In genomic region chr2:201260302-201260800, GRCh38 we compare ENCODE assay signal across 8 cellular contexts. TPM values are rescaled to one million over a fixed set of nuclear protein-coding genes. Genes with fewer than 3 reads are reported as not detected.
A peak's percentile ranks its signal among the peaks of the same experiment; 100 is the strongest.
DNase-seq lines count a peak whose midpoint lies in the region; ATAC-seq and TF ChIP-seq lines count a peak whose summit lies in the region.

Gene CASP8, plus strand, starts transcription at chr2:201260536. Its CDS starts 5,951 bp downstream, at chr2:201266487.

- in situ Hi-C loops in IMR-90 (cut with MboI; ENCODE audit: low sequenced_read_pairs): no loop called here

- peaks cover 30 to 47% of the 10 kb centered on the region in 2 experiments for H3K79me1 ChIP-seq in IMR-90 (ENCODE audit: low read depth in 1 of 2, low read length in 2 of 2)

- intact Hi-C loops in IMR-90 (cut with micrococcal nuclease): no loop called here

- peak within 1 kb of the TSS; percentile 56 for H2BK120ac ChIP-seq in IMR-90 (ENCODE audit: low read depth, low read length)

- CTCF ChIA-PET in IMR-90 (lab: Yijun Ruan, JAX): no interaction called here

- H3K9me3 ChIP-seq in IMR-90 (ENCODE audit: control insufficient read depth, insufficient read depth, low read length) (no peaks in the 10 kb centered on the region), subcutaneous abdominal adipose tissue (ENCODE audit: control insufficient read depth in 5 of 5, low read length in 5 of 5) (no peaks in the 10 kb centered on the region)

- peak within 1 kb of the TSS; percentile 80 for H3K4me3 Mint-ChIP-seq in mesothelial cell of epicardium

- peak within 1 kb of the TSS; percentile 40 for H3K27ac Mint-ChIP-seq in mesothelial cell of epicardium

- TF ChIP-seq CTCF in GM12875 (IDR thresholded peaks at IDR 0.05; ENCODE audit: borderline replicate concordance, insufficient read depth, low read depth, low read length): no peak
- TF ChIP-seq CTCF in IMR-90 (conservative IDR thresholded peaks at IDR 0.05; ENCODE audit: low read depth, low read length): no peak
- TF ChIP-seq CTCF in WI38 (IDR thresholded peaks at IDR 0.05; ENCODE audit: low read depth, low read length): no peak
- no peak for TF ChIP-seq CTCF in choroid plexus epithelial cell (conservative IDR thresholded peaks at IDR 0.05; ENCODE audit: low read depth, low read length)
- no peak for TF ChIP-seq CTCF in mesothelial cell of epicardium (IDR thresholded peaks at IDR 0.05; ENCODE audit: unreplicated experiment)

- POLR2A ChIA-PET in IMR-90 (lab: Charles Lee; ENCODE audit: unreplicated experiment): no interaction called here

- ATAC-seq in IMR-90 (ENCODE audit: low read depth) (no peak), GM21737 (IDR thresholded peaks at IDR 0.05; ENCODE audit: unreplicated experiment) (no peak), GM19023 (IDR thresholded peaks at IDR 0.05; ENCODE audit: unreplicated experiment) (no peak)

- H3K27me3 Mint-ChIP-seq in mesothelial cell of epicardium (ENCODE audit: low read depth): no peaks in the 10 kb centered on the region

- H4K91ac ChIP-seq in IMR-90 (ENCODE audit: insufficient read depth, low read depth, low read length): peak within 1 kb of the TSS; percentile 38; the same call in 1 of the 2 replicates

- WGBS in IMR-90 (ENCODE audit: extremely low coverage in 2 of 2, insufficient read length in 1 of 2), 2 experiments: 100% methylated on average over 4 of the region's 10 CpGs; no CpG with 5 or more reads in 1 of the 2 experiments

- H3K14ac ChIP-seq in IMR-90 (replicated peaks; ENCODE audit: low read depth, low read length): peak within 1 kb of the TSS; percentile 54

- peaks cover 39% of the 10 kb centered on the region for H3K4me1 Mint-ChIP-seq in mesothelial cell of epicardium

- peak within 1 kb of the TSS; percentile 66 for H2AK5ac ChIP-seq in IMR-90 (ENCODE audit: low read depth, low read length)

- no peaks in the 10 kb centered on the region for H3K36me3 ChIP-seq in IMR-90 (ENCODE audit: control insufficient read depth, insufficient read depth, low read length)
- H3K36me3 ChIP-seq in subcutaneous abdominal adipose tissue (ENCODE audit: control insufficient read depth in 5 of 5, insufficient read depth in 5 of 5, low read length in 5 of 5): no peaks in the 10 kb centered on the region

- no peak for TF ChIP-seq RAD21 in IMR-90 (IDR thresholded peaks at IDR 0.05; ENCODE audit: low read length)

- dilution Hi-C loops in IMR-90 (cut with HindIII; ENCODE audit: low sequenced_read_pairs, unreplicated experiment): no loop called here

- 0 out of 3 replicates have a peak within 1 kb of the TSS, but pooled peaks have one; percentile 30 for H2BK15ac ChIP-seq in IMR-90 (ENCODE audit: low read depth, low read length)

- H3K4me2 ChIP-seq in IMR-90 (ENCODE audit: low read depth, low read length): peak within 1 kb of the TSS; percentile 88

- H3K4me3 ChIP-seq in GM12875 (ENCODE audit: low read depth, low read length): peak within 1 kb of the TSS; percentile 44
- no peak within 1 kb of the TSS for H3K4me3 ChIP-seq in IMR-90 (ENCODE audit: insufficient read depth, low read depth, low read length)
- peak within 1 kb of the TSS; percentile 68; the same call in 1 of the 2 replicates for H3K4me3 ChIP-seq in WI38 (ENCODE audit: low read depth, low read length)
- peak within 1 kb of the TSS; percentile 3 for H3K4me3 ChIP-seq in choroid plexus epithelial cell (ENCODE audit: low read depth, low read length)
- H3K4me3 ChIP-seq in subcutaneous abdominal adipose tissue (ENCODE audit: low read depth in 1 of 5, low read length in 5 of 5): peak within 1 kb of the TSS; percentile 54 to 99 (median 74)

- H4K5ac ChIP-seq in IMR-90 (ENCODE audit: low read depth, low read length): no peak within 1 kb of the TSS; the same call in 1 of the 2 replicates

- no peak within 1 kb of the TSS for H3K18ac ChIP-seq in IMR-90 (ENCODE audit: low read depth, low read length)

- no peak within 1 kb of the TSS for H3K56ac ChIP-seq in IMR-90 (ENCODE audit: extremely low read depth, insufficient read depth, low read length)

- H3K27me3 ChIP-seq in IMR-90 (ENCODE audit: control insufficient read depth, insufficient read depth, low read length) (no peaks in the 10 kb centered on the region), subcutaneous abdominal adipose tissue (ENCODE audit: control insufficient read depth in 5 of 5, insufficient read depth in 4 of 5, low read length in 5 of 5) (no peaks in the 10 kb centered on the region)

- peak within 1 kb of the TSS; percentile 48; the same call in 1 of the 2 replicates for H2BK20ac ChIP-seq in IMR-90 (ENCODE audit: low read depth, low read length)

- H2AFZ ChIP-seq in IMR-90 (replicated peaks; ENCODE audit: low read length, poor library complexity): peak within 1 kb of the TSS; percentile 78

- H2AK9ac ChIP-seq in IMR-90 (replicated peaks; ENCODE audit: low read depth, low read length, poor library complexity): no peak within 1 kb of the TSS

- H3K4me1 ChIP-seq in IMR-90 (ENCODE audit: control insufficient read depth, insufficient read depth, low read length) (peaks cover 9% of the 10 kb centered on the region), subcutaneous abdominal adipose tissue (ENCODE audit: control insufficient read depth in 5 of 5, insufficient read depth in 5 of 5, low read length in 5 of 5) (peaks cover 2 to 49% (median 36%) of the 10 kb centered on the region in 5 donors)

- BruUV-seq in IMR-90 (replicated peaks; lab: Mats Ljungman, UMichigan): no TSS peak

- H3K27ac ChIP-seq in IMR-90 (ENCODE audit: insufficient read depth, low read length) (no peak within 1 kb of the TSS), subcutaneous abdominal adipose tissue (ENCODE audit: low read depth, low read length) (peak within 1 kb of the TSS; percentile 53)

- H3K4ac ChIP-seq in IMR-90 (ENCODE audit: low read depth, low read length): peak within 1 kb of the TSS; percentile 58

- H3K36me3 Mint-ChIP-seq in mesothelial cell of epicardium: no peaks in the 10 kb centered on the region

- DNase-seq in IMR-90 (peak; percentile 53), choroid plexus epithelial cell (ENCODE audit: low read depth) (peak; percentile 69), mesothelial cell of epicardium (ENCODE audit: low spot score in 2 of 2, unreplicated experiment in 2 of 2) (no peak)

- no peaks in the 10 kb centered on the region for H4K20me1 ChIP-seq in IMR-90 (ENCODE audit: insufficient read depth, low read length)

- no peak for TF ChIP-seq POLR2A in IMR-90 (IDR thresholded peaks at IDR 0.05; ENCODE audit: low read depth, low read length)

- H3K9me3 Mint-ChIP-seq in mesothelial cell of epicardium: no peaks in the 10 kb centered on the region

- H3K9ac ChIP-seq in IMR-90 (ENCODE audit: low read depth, low read length) (peak within 1 kb of the TSS; percentile 27; the same call in 1 of the 2 replicates), subcutaneous abdominal adipose tissue (ENCODE audit: low read length in 5 of 5) (peak within 1 kb of the TSS in 3 of 5 donors; percentile 11 to 54 (median 40))

- H2BK5ac ChIP-seq in IMR-90 (ENCODE audit: low read depth, low read length, poor library complexity, severe bottlenecking): peak within 1 kb of the TSS; percentile 44

- H4K8ac ChIP-seq in IMR-90 (ENCODE audit: low read depth in 2 of 2, low read length in 2 of 2): peak within 1 kb of the TSS; percentile 31 to 84; a peak in 3 of 4 replicates

- peak within 1 kb of the TSS; percentile 69; the same call in 1 of the 2 replicates for H3K23ac ChIP-seq in IMR-90 (ENCODE audit: low read depth, low read length)

- H3K9me1 ChIP-seq in IMR-90 (ENCODE audit: insufficient read depth, low read length): peaks cover 16% of the 10 kb centered on the region

TF ChIP-seq in IMR-90, 13 proteins besides CTCF, POLR2A, EP300 and RAD21:
- TF ChIP-seq FOS (IDR thresholded peaks at IDR 0.05; ENCODE audit: low read depth, low read length) (no peak), CEBPB (IDR thresholded peaks at IDR 0.05; ENCODE audit: low read depth, low read length) (peak; percentile 65; the same call in 1 of the 2 replicates)

RNA-seq across cellular contexts. Expression of gene CASP8, which starts in this region (rescaled TPM):
- total RNA-seq in IMR-90 (2012; rRNA removed): 17.0 and 18.6 TPM in 2 replicates
- polyA plus RNA-seq in IMR-90 (2012; rRNA removed): 11.1 and 13.1 TPM in 2 replicates
- polyA plus RNA-seq in IMR-90 (2012; cell fraction: cytosol; rRNA removed): 4.5 and 5.1 TPM in 2 replicates
- 6.7 and 32.3 TPM in 2 replicates for polyA plus RNA-seq in IMR-90 (2012; cell fraction: nucleus; rRNA removed; ENCODE audit: low replicate concordance)
- total RNA-seq in mesothelial cell of epicardium: 16.1 to 18.3 TPM (median 16.3 TPM) in 3 replicates

Comparison
In these comparisons a context has a peak if more than half of its experiments do, and no peak if none do; other contexts are left out.
1. DNase-seq: peak in IMR-90 (single experiment) and choroid plexus epithelial cell (single experiment); none in mesothelial cell of epicardium (0 of 2).